17 cellular contexts compared by ENCODE assay signal in the genomic region with DNA sequence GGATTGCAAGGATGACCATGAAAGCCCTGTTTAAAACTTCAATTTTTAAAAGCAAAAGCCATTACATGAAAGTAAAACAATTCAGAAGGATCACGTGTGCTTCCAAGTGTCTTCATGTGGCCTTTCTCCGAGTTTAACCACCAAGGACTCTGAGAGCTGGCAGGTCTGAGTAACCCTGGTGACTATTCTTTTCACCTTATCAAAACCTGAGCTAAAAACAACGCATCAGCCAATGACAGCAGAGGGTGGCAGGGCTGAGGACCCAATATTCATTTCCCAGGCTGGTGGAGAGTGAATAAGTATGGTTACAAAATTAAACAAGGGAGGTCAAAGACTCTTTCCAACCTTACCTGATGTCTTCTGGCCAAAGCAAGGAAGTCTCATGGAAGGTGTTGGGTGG. TPM values are rescaled to one million over a fixed set of nuclear protein-coding genes. Genes with fewer than 3 reads are reported as not detected.
DNase-seq lines count a peak whose midpoint lies in the region; ATAC-seq and TF ChIP-seq lines count a peak whose summit lies in the region.
"Had no signal": no experiment of that assay in that cellular context is flagged by ENCODE, and none has a peak within 500 bp of the region (broad histone marks: within the 10 kb centered on the region; RNA-seq: fewer than 3 reads in every experiment).

No MANE protein-coding gene starts in this region.

- POLR2A ChIA-PET in WTC11 (lab: Charles Lee) = no interaction called here

- H3K36me3 Mint-ChIP-seq in WTC11 (no peaks in the 10 kb centered on the region), endodermal cell (ENCODE audit: low read depth) (peaks cover 12% of the 10 kb centered on the region)

- peak overlapping the region; percentile 46 for H3K27ac ChIP-seq in left ventricle myocardium inferior (replicated peaks)
- H3K27ac ChIP-seq in endodermal cell (ENCODE audit: low read depth, low read length) = no peak overlapping the region
- H3K27ac ChIP-seq: BLaER1, C4-2B had no signal

- TF ChIP-seq CTCF in left ventricle myocardium inferior (IDR thresholded peaks at IDR 0.05; ENCODE audit: borderline replicate concordance) (no peak), WTC11 (IDR thresholded peaks at IDR 0.05) (no peak), endodermal cell (conservative IDR thresholded peaks at IDR 0.05) (no peak)

- CTCF ChIA-PET in WTC11 (lab: Charles Lee) = no interaction called here

- H3K36me3 ChIP-seq in left ventricle myocardium inferior (peaks cover 28% of the 10 kb centered on the region), endodermal cell (ENCODE audit: control insufficient read depth, insufficient read depth, low read length) (peaks cover 10% of the 10 kb centered on the region)
- H3K36me3 ChIP-seq: HAP-1 had no signal

- peaks cover 15% of the 10 kb centered on the region for H3K4me1 ChIP-seq in left ventricle myocardium inferior
- H3K4me1 ChIP-seq in endodermal cell (ENCODE audit: control insufficient read depth, insufficient read depth, low read length) = no peaks in the 10 kb centered on the region
- H3K4me1 ChIP-seq: BLaER1, Caco-2 had no signal

- H3K27me3 Mint-ChIP-seq in WTC11 (ENCODE audit: low read depth) = no peaks in the 10 kb centered on the region
- no peaks in the 10 kb centered on the region for H3K27me3 Mint-ChIP-seq in endodermal cell (ENCODE audit: insufficient read depth)
- H3K27me3 Mint-ChIP-seq: B cell; CD4-positive, CD25-positive, alpha-beta regulatory T cell had no signal

- H3K4me3 Mint-ChIP-seq in WTC11 (no peak overlapping the region), endodermal cell (no peak overlapping the region)
- H3K4me3 Mint-ChIP-seq: B cell; CD4-positive, CD25-positive, alpha-beta regulatory T cell; CD8-positive, alpha-beta T cell; HFFc6 had no signal

- no peak overlapping the region for H3K9ac ChIP-seq in endodermal cell (ENCODE audit: extremely low read depth, low read length, poor library complexity, severe bottlenecking)
- H3K9ac ChIP-seq: BLaER1 had no signal

- H3K27ac Mint-ChIP-seq in WTC11 (peak overlapping the region; percentile 16; the same call in 1 of the 2 replicates), endodermal cell (peak overlapping the region; percentile 2)
- H3K27ac Mint-ChIP-seq: B cell; CD8-positive, alpha-beta T cell; HFFc6 had no signal

- 88 to 92% methylated on average over 3 of the region's 3 CpGs for WGBS in endodermal cell (ENCODE audit: insufficient coverage in 1 of 2, insufficient read length in 1 of 2), 2 experiments

- no peak for ATAC-seq in left cardiac atrium
- ATAC-seq in WTC11 = no peak
- ATAC-seq: CD8-positive, alpha-beta T cell had no signal

- H3K27me3 ChIP-seq in left ventricle myocardium inferior (ENCODE audit: low read depth) (no peaks in the 10 kb centered on the region), endodermal cell (ENCODE audit: control insufficient read depth, insufficient read depth, low read length, poor library complexity, severe bottlenecking) (no peaks in the 10 kb centered on the region)
- H3K27me3 ChIP-seq: BLaER1 had no signal

- H3K4me1 Mint-ChIP-seq in WTC11 (no peaks in the 10 kb centered on the region), endodermal cell (peaks cover 16% of the 10 kb centered on the region)
- H3K4me1 Mint-ChIP-seq: B cell had no signal

- H3K9me3 Mint-ChIP-seq in WTC11 (no peaks in the 10 kb centered on the region), endodermal cell (no peaks in the 10 kb centered on the region)
- H3K9me3 Mint-ChIP-seq: CD4-positive, CD25-positive, alpha-beta regulatory T cell; CD8-positive, alpha-beta T cell; HFFc6 had no signal

- DNase-seq in left ventricle myocardium inferior = no peak
- DNase-seq in left cardiac atrium = no peak
- no peak for DNase-seq in WTC11 (ENCODE audit: low spot score)
- DNase-seq in endodermal cell = no peak
- DNase-seq in AG08396 (ENCODE audit: low spot score) = no peak
- no peak for DNase-seq in iPS-NIHi11 (ENCODE audit: low spot score)
- DNase-seq: Caco-2; CD4-positive, CD25-positive, alpha-beta regulatory T cell; CD8-positive, alpha-beta T cell; DMS153; DND-41; GOT3; HFFc6 had no signal

- H3K4me3 ChIP-seq in left ventricle myocardium inferior (peak overlapping the region; percentile 28), endodermal cell (ENCODE audit: low read length) (no peak overlapping the region)
- H3K4me3 ChIP-seq: BLaER1, HAP-1 had no signal

- intact Hi-C loops in left ventricle myocardium inferior (cut with micrococcal nuclease) = no loop called here
- intact Hi-C loops in left cardiac atrium (cut with DNase I) = no loop called here

- H3K9me3 ChIP-seq in left ventricle myocardium inferior (replicated peaks) (no peaks in the 10 kb centered on the region), endodermal cell (ENCODE audit: control insufficient read depth, low read length) (no peaks in the 10 kb centered on the region)
- H3K9me3 ChIP-seq: BLaER1, Caco-2, HAP-1 had no signal

TF ChIP-seq in WTC11, 78 proteins besides CTCF, POLR2A, EP300 and RAD21:
- TF ChIP-seq NR1H2 (CRISPR knock-in tag; IDR thresholded peaks at IDR 0.05) = no peak
- no peak for TF ChIP-seq NR2C2 (CRISPR knock-in tag; IDR thresholded peaks at IDR 0.05)
- TF ChIP-seq, protein P1, sequence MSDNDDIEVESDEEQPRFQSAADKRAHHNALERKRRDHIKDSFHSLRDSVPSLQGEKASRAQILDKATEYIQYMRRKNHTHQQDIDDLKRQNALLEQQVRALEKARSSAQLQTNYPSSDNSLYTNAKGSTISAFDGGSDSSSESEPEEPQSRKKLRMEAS (CRISPR knock-in tag; IDR thresholded peaks at IDR 0.05) = no peak
- TF ChIP-seq, protein P2, sequence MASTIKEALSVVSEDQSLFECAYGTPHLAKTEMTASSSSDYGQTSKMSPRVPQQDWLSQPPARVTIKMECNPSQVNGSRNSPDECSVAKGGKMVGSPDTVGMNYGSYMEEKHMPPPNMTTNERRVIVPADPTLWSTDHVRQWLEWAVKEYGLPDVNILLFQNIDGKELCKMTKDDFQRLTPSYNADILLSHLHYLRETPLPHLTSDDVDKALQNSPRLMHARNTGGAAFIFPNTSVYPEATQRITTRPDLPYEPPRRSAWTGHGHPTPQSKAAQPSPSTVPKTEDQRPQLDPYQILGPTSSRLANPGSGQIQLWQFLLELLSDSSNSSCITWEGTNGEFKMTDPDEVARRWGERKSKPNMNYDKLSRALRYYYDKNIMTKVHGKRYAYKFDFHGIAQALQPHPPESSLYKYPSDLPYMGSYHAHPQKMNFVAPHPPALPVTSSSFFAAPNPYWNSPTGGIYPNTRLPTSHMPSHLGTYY (CRISPR knock-in tag; IDR thresholded peaks at IDR 0.05) = no peak
- no peak for TF ChIP-seq FOXJ3 (CRISPR knock-in tag; IDR thresholded peaks at IDR 0.05; ENCODE audit: borderline replicate concordance)

RNA-seq across cellular contexts. Expression of a gene that starts 46.7 kb away (rescaled TPM):
- 26.2 TPM for total RNA-seq in left ventricle myocardium inferior
- 10 to 100 TPM; 17.2 TPM for total RNA-seq in left cardiac atrium
- 6.3 to 8.6 TPM (median 8.1 TPM) in 3 replicates for total RNA-seq in WTC11 (2021)
- 10 to 100 TPM in 1 of 2 donors, 1 to 10 TPM in 1; 9.6 to 12.1 TPM for total RNA-seq in endodermal cell
- polyA plus RNA-seq in endodermal cell (2013, experiment 1 of 2) = 13.1 TPM
- 12.3 TPM for polyA plus RNA-seq in endodermal cell (2013, experiment 2 of 2)
- total RNA-seq: Caco-2 had no signal
